Comparison of ENCODE assay signal across 1 cellular context in genomic region chr19:3902317-3902973, GRCh38.
TF ChIP-seq lines count a peak whose summit lies in the region.

No MANE protein-coding gene starts in this region.

TF ChIP-seq in HepG2, 621 proteins besides CTCF, POLR2A, EP300 and RAD21:
- TF ChIP-seq, protein P1, sequence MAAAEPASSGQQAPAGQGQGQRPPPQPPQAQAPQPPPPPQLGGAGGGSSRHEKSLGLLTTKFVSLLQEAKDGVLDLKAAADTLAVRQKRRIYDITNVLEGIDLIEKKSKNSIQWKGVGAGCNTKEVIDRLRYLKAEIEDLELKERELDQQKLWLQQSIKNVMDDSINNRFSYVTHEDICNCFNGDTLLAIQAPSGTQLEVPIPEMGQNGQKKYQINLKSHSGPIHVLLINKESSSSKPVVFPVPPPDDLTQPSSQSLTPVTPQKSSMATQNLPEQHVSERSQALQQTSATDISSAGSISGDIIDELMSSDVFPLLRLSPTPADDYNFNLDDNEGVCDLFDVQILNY (CRISPR knock-in tag; conservative IDR thresholded peaks at IDR 0.05), result no peak
- TF ChIP-seq, protein P2, sequence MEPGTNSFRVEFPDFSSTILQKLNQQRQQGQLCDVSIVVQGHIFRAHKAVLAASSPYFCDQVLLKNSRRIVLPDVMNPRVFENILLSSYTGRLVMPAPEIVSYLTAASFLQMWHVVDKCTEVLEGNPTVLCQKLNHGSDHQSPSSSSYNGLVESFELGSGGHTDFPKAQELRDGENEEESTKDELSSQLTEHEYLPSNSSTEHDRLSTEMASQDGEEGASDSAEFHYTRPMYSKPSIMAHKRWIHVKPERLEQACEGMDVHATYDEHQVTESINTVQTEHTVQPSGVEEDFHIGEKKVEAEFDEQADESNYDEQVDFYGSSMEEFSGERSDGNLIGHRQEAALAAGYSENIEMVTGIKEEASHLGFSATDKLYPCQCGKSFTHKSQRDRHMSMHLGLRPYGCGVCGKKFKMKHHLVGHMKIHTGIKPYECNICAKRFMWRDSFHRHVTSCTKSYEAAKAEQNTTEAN (CRISPR knock-in tag; conservative IDR thresholded peaks at IDR 0.05), result no peak
- TF ChIP-seq ZNF768 (CRISPR knock-in tag; IDR thresholded peaks at IDR 0.05), result peak; percentile 97
